ENCODE assay signal across 8 cellular contexts in genomic region chr2:128316777-128317185, GRCh38. TPM values are rescaled to one million over a fixed set of nuclear protein-coding genes. Genes with fewer than 3 reads are reported as not detected.
A peak's percentile ranks its signal among the peaks of the same experiment; 100 is the strongest.
DNase-seq lines count a peak whose midpoint lies in the region; ATAC-seq and TF ChIP-seq lines count a peak whose summit lies in the region.

No MANE protein-coding gene starts in this region.

- intact Hi-C loops in Caco-2 (cut with micrococcal nuclease; ENCODE audit: unreplicated experiment) (loop anchor here (5.0 to 10.0 kb wide), 2 partner anchors 139 to 252 kb away; no protein-coding TSS in a partner anchor), esophagus muscularis mucosa (cut with DNase I) (no loop called here)

- WGBS in esophagus muscularis mucosa = 55% methylated on average over 6 of the region's 6 CpGs

- peak overlapping the region; percentile 87 for H3K4me3 Mint-ChIP-seq in Caco-2 (ENCODE audit: unreplicated experiment)
- H3K4me3 Mint-ChIP-seq in neural progenitor cell = peak overlapping the region; percentile 93

- H3K27me3 ChIP-seq in Caco-2 (replicated peaks; ENCODE audit: control insufficient read depth, insufficient read depth, low read length) = no peaks in the 10 kb centered on the region
- no peaks in the 10 kb centered on the region for H3K27me3 ChIP-seq in esophagus muscularis mucosa
- peaks cover 28% of the 10 kb centered on the region for H3K27me3 ChIP-seq in neural progenitor cell

- H3K4me3 ChIP-seq in Caco-2 (ENCODE audit: low read depth, low read length) = peak overlapping the region; percentile 70
- peak overlapping the region; percentile 66 to 89 (median 79) for H3K4me3 ChIP-seq in esophagus muscularis mucosa
- peak overlapping the region; percentile 97 for H3K4me3 ChIP-seq in neural progenitor cell

- H3K9me3 ChIP-seq in Caco-2 (no peaks in the 10 kb centered on the region), esophagus muscularis mucosa (no peaks in the 10 kb centered on the region), neural progenitor cell (ENCODE audit: low read depth) (no peaks in the 10 kb centered on the region)

- BruUV-seq in Caco-2 (replicated peaks; lab: Mats Ljungman, UMichigan) = no TSS peak

- no peak overlapping the region for H2AFZ ChIP-seq in neural progenitor cell (replicated peaks)

- H3K36me3 ChIP-seq in Caco-2 (ENCODE audit: control insufficient read depth, insufficient read depth, low read length) (no peaks in the 10 kb centered on the region; the same call in 1 of the 2 replicates), esophagus muscularis mucosa (peaks cover 0 to 15% (median 7%) of the 10 kb centered on the region in 4 donors), neural progenitor cell (no peaks in the 10 kb centered on the region)

- H3K27ac ChIP-seq in RWPE1 = peak overlapping the region; percentile 16; the same call in 1 of the 2 replicates
- peak overlapping the region in 2 of 4 donors; percentile 14 to 34 for H3K27ac ChIP-seq in esophagus muscularis mucosa (replicated peaks in 1 of 4)
- no peak overlapping the region for H3K27ac ChIP-seq in neural progenitor cell

- H3K9ac ChIP-seq in neural progenitor cell = no peak overlapping the region

- no peak for TF ChIP-seq POLR2A in esophagus muscularis mucosa (IDR thresholded peaks at IDR 0.05; ENCODE audit: low read depth)

- peaks cover 6% of the 10 kb centered on the region for H3K36me3 Mint-ChIP-seq in Caco-2 (ENCODE audit: insufficient read depth, unreplicated experiment)
- peaks cover 10% of the 10 kb centered on the region for H3K36me3 Mint-ChIP-seq in neural progenitor cell

- no peaks in the 10 kb centered on the region for H3K27me3 Mint-ChIP-seq in Caco-2 (ENCODE audit: insufficient read depth, unreplicated experiment)
- peaks cover 17% of the 10 kb centered on the region for H3K27me3 Mint-ChIP-seq in neural progenitor cell (ENCODE audit: insufficient read depth, low read depth)

- POLR2A ChIA-PET in Caco-2 (lab: Charles Lee) = interaction anchor here (0.6 kb wide), 1 partner anchor 38 kb away, joined by 4 read pairs; no protein-coding TSS in a partner anchor
- POLR2A ChIA-PET in RWPE1 (lab: Yijun Ruan, JAX; ENCODE audit: low non-redundant PET) = interaction anchor here (0.6 kb wide), 1 partner anchor 272 kb away, joined by 3 read pairs; no protein-coding TSS in a partner anchor

- H3K9me3 Mint-ChIP-seq in Caco-2 (ENCODE audit: unreplicated experiment) (no peaks in the 10 kb centered on the region), neural progenitor cell (peaks cover 2% of the 10 kb centered on the region)

- no peak for ATAC-seq in HG02884 (IDR thresholded peaks at IDR 0.05; ENCODE audit: unreplicated experiment)
- ATAC-seq in HG03097 (IDR thresholded peaks at IDR 0.05; ENCODE audit: low FRiP score, unreplicated experiment) = no peak
- no peak for ATAC-seq in GM18519 (IDR thresholded peaks at IDR 0.05; ENCODE audit: low FRiP score, unreplicated experiment)

- H3K79me2 ChIP-seq in neural progenitor cell (ENCODE audit: low read depth) = peaks cover 61% of the 10 kb centered on the region

- H3K4me1 Mint-ChIP-seq in Caco-2 (ENCODE audit: low read depth, unreplicated experiment) (peaks cover 4% of the 10 kb centered on the region), neural progenitor cell (peaks cover 48% of the 10 kb centered on the region)

- peaks cover 5% of the 10 kb centered on the region for H3F3A ChIP-seq in neural progenitor cell (ENCODE audit: low read depth)

- DNase-seq in Caco-2 (no peak), RWPE1 (ENCODE audit: low spot score) (no peak), esophagus muscularis mucosa (ENCODE audit: extremely low spot score) (peak; percentile 81), neural progenitor cell (ENCODE audit: low spot score) (no peak), NCI-H1417 treated with DMSO at 0.1 percent for 48 hours (lab: John Stamatoyannopoulos, UW) (no peak)

- H3K4me1 ChIP-seq in Caco-2 (peaks cover 20% of the 10 kb centered on the region), esophagus muscularis mucosa (peaks cover 42 to 83% (median 62%) of the 10 kb centered on the region in 4 donors), neural progenitor cell (peaks cover 32% of the 10 kb centered on the region)

- peak overlapping the region; percentile 100 for H3K4me2 ChIP-seq in neural progenitor cell

- CTCF ChIA-PET in Caco-2 (lab: Charles Lee) = interaction anchor here (1.1 kb wide), 1 partner anchor 34 kb away, joined by 3 read pairs; no protein-coding TSS in a partner anchor
- CTCF ChIA-PET in RWPE1 (lab: Yijun Ruan, JAX) = interaction anchor here (0.6 to 1.8 kb wide), 4 partner anchors 11 to 1946 kb away, joined by 3 to 10 read pairs (median 4); no protein-coding TSS in a partner anchor

- peaks cover 61% of the 10 kb centered on the region for H4K20me1 ChIP-seq in neural progenitor cell (ENCODE audit: low read depth)

- H3K27ac Mint-ChIP-seq in Caco-2 (ENCODE audit: unreplicated experiment) (no peak overlapping the region), neural progenitor cell (peak overlapping the region; percentile 63)

- TF ChIP-seq EP300 in esophagus muscularis mucosa (IDR thresholded peaks at IDR 0.05) = no peak

- no peak for TF ChIP-seq CTCF in Caco-2 (IDR thresholded peaks at IDR 0.05; ENCODE audit: insufficient read depth in 1 of 2, low read depth in 1 of 2, low read length in 1 of 2, severe bottlenecking in 1 of 2, unreplicated experiment in 1 of 2)
- TF ChIP-seq CTCF in RWPE1 (conservative IDR thresholded peaks at IDR 0.05; ENCODE audit: low read depth) = no peak
- no peak for TF ChIP-seq CTCF in esophagus muscularis mucosa (IDR thresholded peaks at IDR 0.05)
- TF ChIP-seq CTCF in neural progenitor cell (IDR thresholded peaks at IDR 0.05) = no peak

RNA-seq across cellular contexts. Expression of gene HS6ST1, which starts 1.9 kb away (rescaled TPM):
- total RNA-seq in Caco-2 (2022) = 17.5 and 20.3 TPM in 2 replicates
- 10 to 100 TPM; 17.4 to 62.2 (median 38.5) TPM for total RNA-seq in esophagus muscularis mucosa
- total RNA-seq in neural progenitor cell (ENCODE audit: low replicate concordance) = 31.1 and 71.0 TPM in 2 replicates
